ENCODE assay signal across 13 cellular contexts in the genomic region with DNA sequence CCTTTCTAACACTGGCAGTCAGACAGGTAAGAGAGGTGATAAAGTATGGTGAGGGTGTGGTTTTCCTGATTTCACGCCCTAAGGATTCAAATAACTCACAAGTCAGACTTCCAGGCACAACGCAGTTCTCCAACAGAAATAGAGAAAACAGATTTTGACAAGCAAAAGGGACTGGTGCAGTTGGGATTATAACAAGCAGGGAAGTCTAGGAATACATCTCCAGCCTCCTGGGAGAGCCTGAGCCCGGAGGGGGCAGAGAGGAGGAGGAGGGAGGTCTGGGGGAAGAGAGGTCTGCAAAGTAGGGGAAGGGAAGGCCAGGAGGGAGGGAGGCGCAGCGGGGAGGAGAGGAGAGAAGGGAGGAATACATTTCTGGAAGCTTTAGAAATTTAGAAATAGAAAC. TPM values are rescaled to one million over a fixed set of nuclear protein-coding genes. Genes with fewer than 3 reads are reported as not detected.
DNase-seq lines count a peak whose midpoint lies in the region; ATAC-seq and TF ChIP-seq lines count a peak whose summit lies in the region.
"Had no signal": no experiment of that assay in that cellular context is flagged by ENCODE, and none has a peak within 500 bp of the region (broad histone marks: within the 10 kb centered on the region; RNA-seq: fewer than 3 reads in every experiment).

No MANE protein-coding gene starts in this region.

- H3K9me3 ChIP-seq in right cardiac atrium (ENCODE audit: control insufficient read depth, low read length): peaks cover 2% of the 10 kb centered on the region
- H3K9me3 ChIP-seq in upper lobe of left lung: no peaks in the 10 kb centered on the region

- H4K5ac ChIP-seq in mesendoderm (ENCODE audit: low read length): no peak overlapping the region

- H4K8ac ChIP-seq in mesendoderm (ENCODE audit: low read depth, low read length): no peak overlapping the region

- no peak overlapping the region for H3K56ac ChIP-seq in mesendoderm (ENCODE audit: low read length)

- no peak overlapping the region for H2BK15ac ChIP-seq in mesendoderm (replicated peaks; ENCODE audit: low read depth)

- no peak overlapping the region for H3K4ac ChIP-seq in mesendoderm (ENCODE audit: low read depth, low read length)

- H3K36me3 ChIP-seq in mesendoderm (ENCODE audit: control insufficient read depth, insufficient read depth, low read length) (no peaks in the 10 kb centered on the region), upper lobe of left lung (no peaks in the 10 kb centered on the region)

- peak overlapping the region; percentile 59 for H3K27ac ChIP-seq in right cardiac atrium (ENCODE audit: low read length)
- no peak overlapping the region for H3K27ac ChIP-seq in mesendoderm (ENCODE audit: low read depth, low read length)
- peak overlapping the region in 3 of 4 donors; percentile 1 to 83 (median 60) for H3K27ac ChIP-seq in upper lobe of left lung

- no peak overlapping the region for H3K9ac ChIP-seq in mesendoderm (ENCODE audit: low read length)

- no peak overlapping the region for H3K4me3 ChIP-seq in right cardiac atrium (ENCODE audit: low read length)
- H3K4me3 ChIP-seq in astrocyte of the spinal cord (ENCODE audit: low read depth, low read length): peak overlapping the region; percentile 58
- H3K4me3 ChIP-seq in mesendoderm (ENCODE audit: low read length): no peak overlapping the region
- H3K4me3 ChIP-seq in upper lobe of left lung: no peak overlapping the region

- no peak overlapping the region for H3K23ac ChIP-seq in mesendoderm (ENCODE audit: low read length)

- no peak for TF ChIP-seq POLR2A in upper lobe of left lung (IDR thresholded peaks at IDR 0.05)

- TF ChIP-seq CTCF in astrocyte of the spinal cord (IDR thresholded peaks at IDR 0.05; ENCODE audit: low read depth, low read length) (no peak), upper lobe of left lung (IDR thresholded peaks at IDR 0.05) (no peak)

- intact Hi-C loops in right cardiac atrium (cut with DNase I) (no loop called here), cardiac septum (cut with DNase I) (no loop called here)

- no peak overlapping the region for H2AK5ac ChIP-seq in mesendoderm (ENCODE audit: low read length)

- H3K79me2 ChIP-seq in mesendoderm (ENCODE audit: control insufficient read depth, insufficient read depth, low read length): no peaks in the 10 kb centered on the region

- H3K4me2 ChIP-seq in mesendoderm (ENCODE audit: low read length): no peak overlapping the region

- in situ Hi-C loops in astrocyte of the spinal cord (cut with HindIII; ENCODE audit: low sequenced_read_pairs): no loop called here

- 69% methylated on average over 5 of the region's 5 CpGs for WGBS in right cardiac atrium
- no CpG with 5 or more reads among the region's 5 CpGs for WGBS in mesendoderm (ENCODE audit: extremely low coverage, insufficient coverage, low lambda C conversion rate)
- WGBS in upper lobe of left lung, 2 donors: 66 to 75% methylated on average over 5 of the region's 5 CpGs

- no peak for DNase-seq in right cardiac atrium
- no peak for DNase-seq in cardiac septum (ENCODE audit: low spot score)
- no peak for DNase-seq in astrocyte of the spinal cord (ENCODE audit: low read depth, low spot score)
- DNase-seq in mesendoderm: peak; percentile 23
- no peak for DNase-seq in upper lobe of left lung
- DNase-seq in NCI-H2107 treated with DMSO at 0.1 percent for 48 hours (lab: John Stamatoyannopoulos, UW; ENCODE audit: unreplicated experiment): no peak
- no peak for DNase-seq in activated CD8-positive, alpha-beta memory T cell treated with anti-CD3 and anti-CD28 coated beads, Interleukin-2, amount 50 U/mL, for 4 hours
- DNase-seq: activated CD4-positive, alpha-beta memory T cell treated with anti-CD3 and anti-CD28 coated beads, Interleukin-2, amount 10 ng/mL, durations not matched to agents 7 days and 5 days; activated naive CD8-positive, alpha-beta T cell treated with anti-CD3 and anti-CD28 coated beads, Interleukin-2, amount 50 U/mL, for 24 hours; NCI-H774; stimulated activated CD4-positive, alpha-beta T cell treated with anti-CD3 and anti-CD28 coated beads, Interleukin-2, amount 100 ng/mL, for 24 hours; SW 1271 had no signal

- no peak overlapping the region for H2BK5ac ChIP-seq in mesendoderm (ENCODE audit: low read length)

- no peaks in the 10 kb centered on the region for H3K79me1 ChIP-seq in mesendoderm (ENCODE audit: low read length)

- H3K18ac ChIP-seq in mesendoderm (ENCODE audit: low read length): no peak overlapping the region

- H2BK120ac ChIP-seq in mesendoderm (ENCODE audit: low read depth, low read length): no peak overlapping the region

- H3K4me1 ChIP-seq in right cardiac atrium (ENCODE audit: control insufficient read depth, insufficient read depth, low read length) (no peaks in the 10 kb centered on the region), mesendoderm (ENCODE audit: control insufficient read depth, low read depth, low read length) (peaks cover 2% of the 10 kb centered on the region), upper lobe of left lung (peaks cover 0 to 17% (median 10%) of the 10 kb centered on the region in 4 donors)

- ATAC-seq in right cardiac atrium (no peak), upper lobe of left lung (ENCODE audit: low FRiP score in 2 of 2) (no peak), GM21529 (IDR thresholded peaks at IDR 0.05; ENCODE audit: unreplicated experiment) (no peak)
- ATAC-seq: activated naive CD8-positive, alpha-beta T cell treated with anti-CD3 and anti-CD28 coated beads, Interleukin-2, amount 50 U/mL, for 24 hours had no signal

- no peaks in the 10 kb centered on the region for H3K27me3 ChIP-seq in right cardiac atrium (ENCODE audit: control insufficient read depth, insufficient read depth)
- no peaks in the 10 kb centered on the region for H3K27me3 ChIP-seq in mesendoderm (ENCODE audit: insufficient read depth, low read length, poor library complexity)
- no peaks in the 10 kb centered on the region for H3K27me3 ChIP-seq in upper lobe of left lung

- no peak for TF ChIP-seq EP300 in upper lobe of left lung (IDR thresholded peaks at IDR 0.05)

RNA-seq across cellular contexts. Expression of a gene that starts 1.6 kb away (rescaled TPM):
- 10 to 100 TPM; 30.2 to 55.3 (median 49.5) TPM for total RNA-seq in right cardiac atrium
- polyA plus RNA-seq in right cardiac atrium: 39.9 TPM
- 31.2 TPM for total RNA-seq in cardiac septum
- polyA plus RNA-seq in mesendoderm (2013, experiment 1 of 2): 9.7 TPM
- polyA plus RNA-seq in mesendoderm (2013, experiment 2 of 2): 10.1 TPM
- 10 to 100 TPM in 2 of 6 donors, 1 to 10 TPM in 4; 8.0 to 19.1 (median 8.4) TPM for total RNA-seq in upper lobe of left lung

RNA-seq across cellular contexts. Expression of a gene that starts 47.4 kb away (rescaled TPM):
- total RNA-seq in right cardiac atrium (100 to 1,000 TPM; 168 to 186 (median 183) TPM), cardiac septum (142 TPM), upper lobe of left lung (100 to 1,000 TPM in 4 of 6 donors, 10 to 100 TPM in 2; 48.5 to 128 (median 110) TPM)
- polyA plus RNA-seq in right cardiac atrium: 75.7 TPM
- polyA plus RNA-seq in mesendoderm (2013, experiment 1 of 2): 33.4 TPM
- 31.1 TPM for polyA plus RNA-seq in mesendoderm (2013, experiment 2 of 2)

RNA-seq across cellular contexts. Expression of a gene that starts 56.0 kb away (rescaled TPM):
- total RNA-seq in right cardiac atrium (100 to 1,000 TPM in 2 of 4 donors, 10 to 100 TPM in 2; 84.0 to 103 (median 98.1) TPM), cardiac septum (102 TPM), upper lobe of left lung (100 to 1,000 TPM in 4 of 6 donors, 10 to 100 TPM in 2; 33.5 to 191 (median 103) TPM)
- polyA plus RNA-seq in right cardiac atrium: 98.9 TPM
- polyA plus RNA-seq in mesendoderm (2013, experiment 1 of 2): 405 TPM
- 399 TPM for polyA plus RNA-seq in mesendoderm (2013, experiment 2 of 2)

RNA-seq across cellular contexts. Expression of a gene that starts 56.4 kb away (rescaled TPM):
- total RNA-seq in right cardiac atrium (10 to 100 TPM; 11.5 to 25.2 (median 15.4) TPM), cardiac septum (17.2 TPM), upper lobe of left lung (10 to 100 TPM in 5 of 6 donors, 1 to 10 TPM in 1; 8.7 to 27.2 (median 14.0) TPM)
- 15.7 TPM for polyA plus RNA-seq in right cardiac atrium
- polyA plus RNA-seq in mesendoderm (2013, experiment 1 of 2): 10.8 TPM
- 10.6 TPM for polyA plus RNA-seq in mesendoderm (2013, experiment 2 of 2)
